In genomic region chr16:87926246-87927194, GRCh38 we compare ENCODE assay signal across 12 cellular contexts. TPM values are rescaled to one million over a fixed set of nuclear protein-coding genes. Genes with fewer than 3 reads are reported as not detected.
DNase-seq lines count a peak whose midpoint lies in the region; FAIRE-seq and TF ChIP-seq lines count a peak whose summit lies in the region.
"Had no signal": no experiment of that assay in that cellular context is flagged by ENCODE, and none has a peak within 500 bp of the region (broad histone marks: within the 10 kb centered on the region; RNA-seq: fewer than 3 reads in every experiment).

No MANE protein-coding gene starts in this region.

- H4K5ac ChIP-seq in H1 (ENCODE audit: insufficient read length, low read depth, low read length) = no peak overlapping the region

- H3K4me2 ChIP-seq in H1 (ENCODE audit: insufficient read depth in 1 of 2, low read depth in 2 of 2, low read length in 2 of 2) = no peak overlapping the region

- H3K14ac ChIP-seq in H1 (ENCODE audit: insufficient read length) = no peak overlapping the region

- TF ChIP-seq RAD21 in H1 (IDR thresholded peaks at IDR 0.05 in 1 of 2, conservative IDR thresholded peaks at IDR 0.05 in 1 of 2; ENCODE audit: low read depth in 2 of 2, low read length in 2 of 2) = no peak

- no peak for FAIRE-seq in H1 (lab: Jason Lieb, UNC)

- H2BK12ac ChIP-seq in H1 (ENCODE audit: low read depth, low read length) = peak overlapping the region; percentile 68; the same call in 1 of the 2 replicates

- H3K18ac ChIP-seq in H1 (ENCODE audit: extremely low read depth, low read length) = no peak overlapping the region

- H4K8ac ChIP-seq in H1 (ENCODE audit: extremely low read depth, insufficient read depth, low read length) = peak overlapping the region; percentile 46; the same call in 1 of the 2 replicates

- H3K9ac ChIP-seq in H1 (replicated peaks in 1 of 4; ENCODE audit: extremely low read depth in 1 of 4, low read depth in 3 of 4, low read length in 3 of 4) = no peak overlapping the region

- H3K56ac ChIP-seq in H1 (replicated peaks; ENCODE audit: insufficient read length, low read depth, low read length) = no peak overlapping the region

- H3K4me3 ChIP-seq in H1 (ENCODE audit: extremely low read depth in 1 of 4, insufficient read depth in 2 of 4, low read depth in 3 of 4, low read length in 4 of 4) (no peak overlapping the region), thyroid gland (replicated peaks in 1 of 3) (no peak overlapping the region), stomach (no peak overlapping the region)
- H3K4me3 ChIP-seq: adrenal gland had no signal

- no peak overlapping the region for H2AFZ ChIP-seq in H1 (ENCODE audit: low read length)

- no peaks in the 10 kb centered on the region for H3K23me2 ChIP-seq in H1 (ENCODE audit: low read depth, low read length)

- H4K20me1 ChIP-seq in H1 (replicated peaks in 1 of 2; ENCODE audit: control insufficient read depth in 1 of 2, insufficient read depth in 2 of 2, low read length in 2 of 2) = no peaks in the 10 kb centered on the region

- H3K4me1 ChIP-seq in H1 (replicated peaks in 1 of 4; ENCODE audit: control insufficient read depth in 3 of 4, insufficient read depth in 4 of 4, low read length in 3 of 4) = peaks cover 0 to 18% (median 3%) of the 10 kb centered on the region in 4 experiments; a peak in 5 of 7 replicates
- peaks cover 43 to 50% of the 10 kb centered on the region in 2 donors for H3K4me1 ChIP-seq in thyroid gland
- H3K4me1 ChIP-seq in stomach = peaks cover 0 to 10% (median 3%) of the 10 kb centered on the region in 4 donors

- no peak for TF ChIP-seq CTCF in H1 (IDR thresholded peaks at IDR 0.05; ENCODE audit: control extremely low read depth in 1 of 3, insufficient read depth in 1 of 3, low read depth in 1 of 3, low read length in 3 of 3)
- no peak for TF ChIP-seq CTCF in thyroid gland (IDR thresholded peaks at IDR 0.05)
- no peak for TF ChIP-seq CTCF in stomach (IDR thresholded peaks at IDR 0.05)

- WGBS in H1 (ENCODE audit: extremely low coverage in 1 of 2, insufficient coverage in 1 of 2, insufficient read length in 1 of 2, insufficient replicate concordance in 2 of 2, low coverage in 1 of 2, low lambda C conversion rate in 2 of 2, missing lambda C conversion rate in 1 of 2), 2 experiments = 88% methylated on average over 42 of the region's 44 CpGs; no CpG with 5 or more reads in 1 of the 2 experiments
- 65 to 71% methylated on average over 38 to 42 of the region's 44 CpGs for WGBS in thyroid gland, 2 donors
- WGBS in stomach, 5 donors = 69 to 77% (median 71%) methylated on average over 33 to 44 of the region's 44 CpGs

- no peak overlapping the region for H3K23ac ChIP-seq in H1 (ENCODE audit: insufficient read length)

- no peak overlapping the region for H2BK5ac ChIP-seq in H1 (ENCODE audit: low read depth, low read length)

- TF ChIP-seq POLR2A in H1 (IDR thresholded peaks at IDR 0.05; ENCODE audit: control extremely low read depth in 1 of 2, low read depth in 2 of 2, low read length in 2 of 2) (no peak), thyroid gland (IDR thresholded peaks at IDR 0.05) (no peak), stomach (IDR thresholded peaks at IDR 0.05) (no peak)

- H2BK15ac ChIP-seq in H1 (ENCODE audit: low read length) = no peak overlapping the region

- no peak overlapping the region for H4K91ac ChIP-seq in H1 (replicated peaks; ENCODE audit: insufficient read length, low read length)

- H3K27ac ChIP-seq in H1 (ENCODE audit: low read depth, low read length) (no peak overlapping the region), thyroid gland (peak overlapping the region; percentile 75 to 97 (median 93)), stomach (no peak overlapping the region)

- H3K4ac ChIP-seq in H1 (replicated peaks; ENCODE audit: insufficient read length, low read depth, low read length) = no peak overlapping the region

- H2BK20ac ChIP-seq in H1 (ENCODE audit: low read length) = 0 out of 2 replicates have a peak overlapping the region, but pooled peaks have one; percentile 32

- CTCF ChIA-PET in H1 (lab: Charles Lee; ENCODE audit: partially characterized antibody) = interaction anchor here (0.9 to 4.4 kb wide), 14 partner anchors 8 to 225 kb away, joined by 3 to 24 read pairs (median 6); partner anchors contain the start of gene CA5A

- no peak overlapping the region for H2BK120ac ChIP-seq in H1 (replicated peaks; ENCODE audit: low read depth, low read length)

- no peak for TF ChIP-seq EP300 in H1 (IDR thresholded peaks at IDR 0.05; ENCODE audit: borderline replicate concordance in 1 of 2, low read depth in 2 of 2, low read length in 2 of 2)
- TF ChIP-seq EP300 in stomach (IDR thresholded peaks at IDR 0.05) = no peak

- no peaks in the 10 kb centered on the region for H3K9me3 ChIP-seq in H1 (ENCODE audit: insufficient read depth in 2 of 2, low read depth in 1 of 2, low read length in 1 of 2)
- no peaks in the 10 kb centered on the region for H3K9me3 ChIP-seq in thyroid gland
- H3K9me3 ChIP-seq in stomach = no peaks in the 10 kb centered on the region
- H3K9me3 ChIP-seq: adrenal gland had no signal

- POLR2A ChIA-PET in H1 (lab: Charles Lee; ENCODE audit: partially characterized antibody) = interaction anchor here (0.7 to 1.5 kb wide), 5 partner anchors 23 to 162 kb away, joined by 3 to 8 read pairs (median 3); partner anchors contain the start of gene BANP

- no peak overlapping the region for H2AK5ac ChIP-seq in H1 (ENCODE audit: low read depth, low read length)

- intact Hi-C loops in thyroid gland (cut with DNase I) = no loop called here
- intact Hi-C loops in stomach (cut with DNase I; ENCODE audit: low total_unique reads) = no loop called here

- DNase-seq in activated T-cell treated with anti-CD3 and anti-CD28 coated beads for 4 hours (peak; percentile 28), NCI-H774 (lab: John Stamatoyannopoulos, UW) (peak; percentile 31), H1 (ENCODE audit: low read depth in 1 of 2, low spot score in 2 of 2) (no peak), thyroid gland (peak; percentile 85 to 88), stomach (no peak), HK-2 (ENCODE audit: unreplicated experiment) (no peak), putamen (ENCODE audit: low spot score) (no peak)
- no peak for DNase-seq in activated T-cell treated with anti-CD3 and anti-CD28 coated beads, Interleukin-2, amount 50 U/mL, for 1 hour
- DNase-seq: adrenal gland; effector memory CD4-positive, alpha-beta T cell had no signal

- H3K36me3 ChIP-seq in H1 (ENCODE audit: control insufficient read depth in 2 of 4, insufficient read depth in 4 of 4, low read length in 3 of 4) (no peaks in the 10 kb centered on the region), thyroid gland (no peaks in the 10 kb centered on the region), stomach (no peaks in the 10 kb centered on the region)
- H3K36me3 ChIP-seq: adrenal gland had no signal

- H3K79me1 ChIP-seq in H1 (ENCODE audit: low read depth, low read length) = no peaks in the 10 kb centered on the region

- H3K79me2 ChIP-seq in H1 (ENCODE audit: control insufficient read depth in 1 of 2, insufficient read depth in 2 of 2, low read length in 2 of 2) = no peaks in the 10 kb centered on the region

- H3K27me3 ChIP-seq in H1 (replicated peaks in 1 of 4; ENCODE audit: control insufficient read depth in 3 of 4, extremely low read depth in 1 of 4, insufficient read depth in 3 of 4, low read length in 3 of 4) (no peaks in the 10 kb centered on the region), thyroid gland (no peaks in the 10 kb centered on the region), stomach (peaks cover 0 to 27% (median 0%) of the 10 kb centered on the region in 3 donors)
- H3K27me3 ChIP-seq: adrenal gland had no signal

RNA-seq across cellular contexts. Expression of gene CA5A, which starts 9.8 kb away (rescaled TPM):
- total RNA-seq in H1 (2021; fragmentation: NEBNext Ultra II Directional; extraction: Animal tissue kit (Norgen Biotek cat#: 25700)) = not detected in 2 replicates
- polyA plus RNA-seq in H1 (2011; rRNA removed) (not detected in 2 replicates), stomach (not detected)
- polyA plus RNA-seq in H1 (2011; cell fraction: cytosol; rRNA removed) = not detected
- polyA plus RNA-seq in H1 (2011; cell fraction: nucleus; rRNA removed) = not detected
- polyA plus RNA-seq in H1 (2012, experiment 1 of 2) = not detected in 4 replicates
- not detected for polyA plus RNA-seq in H1 (2012, experiment 2 of 2)
- under 0.01 TPM for polyA plus RNA-seq in H1 (2013, experiment 1 of 2)
- not detected for polyA plus RNA-seq in H1 (2013, experiment 2 of 2)
- polyA minus RNA-seq in H1 (2011; rRNA and poly(A)+ RNA removed) = not detected in 2 replicates
- polyA minus RNA-seq in H1 (2011; cell fraction: cytosol; rRNA and poly(A)+ RNA removed) = not detected
- not detected for polyA minus RNA-seq in H1 (2011; cell fraction: nucleus; rRNA and poly(A)+ RNA removed)
- total RNA-seq in thyroid gland (not detected), stomach (not detected)
- total RNA-seq: myocyte, temporal lobe had no signal
- polyA plus RNA-seq: adrenal gland had no signal

RNA-seq across cellular contexts. Expression of gene BANP, which starts 24.7 kb away (rescaled TPM):
- 39.3 and 39.8 TPM in 2 replicates for total RNA-seq in H1 (2021; fragmentation: NEBNext Ultra II Directional; extraction: Animal tissue kit (Norgen Biotek cat#: 25700))
- polyA plus RNA-seq in H1 (2011; rRNA removed) = 25.8 and 29.0 TPM in 2 replicates
- polyA plus RNA-seq in H1 (2011; cell fraction: cytosol; rRNA removed) = 33.5 TPM
- 65.3 TPM for polyA plus RNA-seq in H1 (2011; cell fraction: nucleus; rRNA removed)
- 20.1 to 25.9 TPM (median 23.8 TPM) in 4 replicates for polyA plus RNA-seq in H1 (2012, experiment 1 of 2)
- polyA plus RNA-seq in H1 (2012, experiment 2 of 2) = 21.4 TPM
- polyA plus RNA-seq in H1 (2013, experiment 1 of 2) = 20.6 TPM
- polyA plus RNA-seq in H1 (2013, experiment 2 of 2) = 21.1 TPM
- 45.5 and 52.3 TPM in 2 replicates for polyA minus RNA-seq in H1 (2011; rRNA and poly(A)+ RNA removed)
- 25.0 TPM for polyA minus RNA-seq in H1 (2011; cell fraction: cytosol; rRNA and poly(A)+ RNA removed)
- 52.7 TPM for polyA minus RNA-seq in H1 (2011; cell fraction: nucleus; rRNA and poly(A)+ RNA removed)
- 10 to 100 TPM; 22.8 to 42.7 (median 29.8) TPM for total RNA-seq in thyroid gland
- 100 to 1,000 TPM in 1 of 5 donors, 10 to 100 TPM in 4; 17.4 to 144 (median 71.2) TPM for total RNA-seq in stomach
- 10 to 100 TPM in 1 of 3 donors, 1 to 10 TPM in 2; 6.0 to 10.3 (median 7.5) TPM for polyA plus RNA-seq in stomach

RNA-seq across cellular contexts. Expression of gene SLC7A5, which starts 57.2 kb away (rescaled TPM):
- total RNA-seq in H1 (2021; fragmentation: NEBNext Ultra II Directional; extraction: Animal tissue kit (Norgen Biotek cat#: 25700)) = 327 and 341 TPM in 2 replicates
- polyA plus RNA-seq in H1 (2011; rRNA removed) (68.2 and 161 TPM in 2 replicates), stomach (10 to 100 TPM in 1 of 3 donors, 1 to 10 TPM in 2; 3.5 to 74.8 (median 9.0) TPM)
- polyA plus RNA-seq in H1 (2011; cell fraction: cytosol; rRNA removed) = 65.1 TPM
- polyA plus RNA-seq in H1 (2011; cell fraction: nucleus; rRNA removed) = 122 TPM
- 126 to 176 TPM (median 151 TPM) in 4 replicates for polyA plus RNA-seq in H1 (2012, experiment 1 of 2)
- 202 TPM for polyA plus RNA-seq in H1 (2012, experiment 2 of 2)
- polyA plus RNA-seq in H1 (2013, experiment 1 of 2) = 316 TPM
- polyA plus RNA-seq in H1 (2013, experiment 2 of 2) = 381 TPM
- polyA minus RNA-seq in H1 (2011; rRNA and poly(A)+ RNA removed) = 34.4 and 63.7 TPM in 2 replicates
- polyA minus RNA-seq in H1 (2011; cell fraction: cytosol; rRNA and poly(A)+ RNA removed) = 84.2 TPM
- polyA minus RNA-seq in H1 (2011; cell fraction: nucleus; rRNA and poly(A)+ RNA removed) = 42.4 TPM
- total RNA-seq in thyroid gland (1 to 10 TPM; 1.1 to 5.2 (median 2.2) TPM), stomach (10 to 100 TPM in 3 of 5 donors, 1 to 10 TPM in 2; 1.4 to 24.1 (median 11.0) TPM)

Comparison
In these comparisons a context has a peak if more than half of its experiments do, and no peak if none do; other contexts are left out.
1. DNase-seq: peak in activated T-cell treated with anti-CD3 and anti-CD28 coated beads for 4 hours (single experiment), NCI-H774 (single experiment) and thyroid gland (2 of 2); none in activated T-cell treated with anti-CD3 and anti-CD28 coated beads, Interleukin-2, amount 50 U/mL, for 1 hour (single experiment), H1 (0 of 2), stomach (single experiment), HK-2 (single experiment) and putamen (single experiment).
2. H3K27ac ChIP-seq: peak in thyroid gland (3 of 3); none in H1 (single experiment) and stomach (0 of 5).
3. RNA of gene SLC7A5, which starts 57.2 kb away (total RNA-seq): 327 to 341 TPM in H1; 1.4 to 24.1 TPM in stomach and 1.1 to 5.2 TPM in thyroid gland; every median in the first group is over 10 times any median in the second.